1 cellular context compared by ENCODE assay signal in the genomic region with DNA sequence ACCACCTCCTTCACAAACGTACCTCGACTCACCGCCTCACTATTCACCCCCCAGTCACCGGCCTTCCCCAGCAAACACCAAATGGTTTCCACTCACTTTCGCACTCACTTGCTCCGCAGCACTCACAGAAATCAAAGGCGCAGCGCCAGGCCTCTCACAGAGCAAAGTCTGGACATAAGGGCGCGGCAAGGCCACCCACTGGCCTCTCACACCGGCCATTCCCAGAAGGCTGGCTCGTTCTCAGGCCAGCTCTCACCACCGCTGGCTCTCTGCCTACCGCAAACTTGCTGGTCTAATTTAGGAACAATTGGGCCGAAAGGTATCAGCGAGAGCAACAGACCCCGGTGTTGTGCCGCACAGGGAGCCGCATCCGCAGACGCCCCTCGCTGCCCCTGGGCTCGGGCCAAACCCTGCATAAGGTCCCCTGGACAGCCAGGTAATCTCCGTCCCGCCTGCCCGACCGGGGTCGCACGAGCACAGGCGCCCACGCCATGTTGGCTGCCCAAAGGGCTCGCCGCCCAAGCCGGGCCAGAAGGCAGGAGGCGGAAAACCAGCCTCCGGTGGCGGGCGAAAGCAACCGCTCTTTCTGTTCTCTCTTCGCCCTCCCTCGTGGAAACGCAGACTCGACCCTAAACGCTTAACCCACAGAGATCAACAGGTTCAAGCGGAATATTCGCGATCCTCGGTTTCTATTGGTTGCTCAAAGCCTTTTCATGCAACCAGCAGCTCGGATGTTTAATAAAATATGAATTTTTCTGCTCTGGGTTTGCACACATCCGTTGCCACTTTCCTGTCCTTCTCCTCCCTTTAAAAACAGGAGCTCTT.
TF ChIP-seq lines count a peak whose summit lies in the region.

No MANE protein-coding gene starts in this region.

TF ChIP-seq in endothelial cell of umbilical vein, 7 proteins besides CTCF, POLR2A, EP300 and RAD21:
- TF ChIP-seq EZH2 (IDR thresholded peaks at IDR 0.05; ENCODE audit: borderline replicate concordance, low read depth, low read length, severe bottlenecking): peak; percentile 93
- no peak for TF ChIP-seq JUN (IDR thresholded peaks at IDR 0.05; ENCODE audit: borderline replicate concordance, insufficient read depth, insufficient read length, low read depth)
